Comparison of ENCODE assay signal across 31 cellular contexts in the genomic region with DNA sequence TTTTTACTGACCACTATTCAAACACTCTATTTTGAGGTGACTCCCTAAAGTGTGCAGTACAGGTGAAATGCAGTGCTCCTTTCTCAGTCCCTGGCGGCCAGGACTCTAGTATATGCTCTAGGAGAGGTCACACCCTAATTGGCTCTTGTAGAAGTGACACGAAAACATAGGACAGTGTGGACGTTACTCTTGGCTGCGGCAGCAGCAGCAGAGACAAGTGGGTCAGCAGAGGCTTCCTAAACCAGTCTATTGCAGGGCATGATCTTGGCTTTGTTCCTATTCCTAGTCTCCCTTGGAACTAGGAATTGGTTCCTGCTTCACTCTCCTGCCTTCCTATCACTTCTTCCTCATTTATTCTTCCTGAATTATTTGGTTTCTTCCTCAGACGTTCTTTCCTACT. TPM values are rescaled to one million over a fixed set of nuclear protein-coding genes. Genes with fewer than 3 reads are reported as not detected.
"Had no signal": no experiment of that assay in that cellular context is flagged by ENCODE, and none has a peak within 500 bp of the region (broad histone marks: within the 10 kb centered on the region; RNA-seq: fewer than 3 reads in every experiment).

No MANE protein-coding gene starts in this region.

- H3K27ac ChIP-seq: ascending aorta, cardiac muscle cell, VCaP had no signal

- FAIRE-seq: bronchial epithelial cell, TTC549 had no signal

- H3K36me3 ChIP-seq: ascending aorta, cardiac muscle cell had no signal

- H3K4me1 ChIP-seq: ascending aorta had no signal

- H3K4me3 ChIP-seq: ascending aorta, cardiac muscle cell had no signal

- DNase-seq: activated B cell treated with CpG ODN at 0.5 μM for 24 hours; activated CD4-positive, alpha-beta memory T cell treated with anti-CD3 and anti-CD28 coated beads, Interleukin-2, amount 10 ng/mL, durations not matched to agents 7 days and 5 days; activated CD4-positive, alpha-beta T cell treated with anti-CD3 and anti-CD28 coated beads for 36 hours; activated CD4-positive, alpha-beta T cell treated with anti-CD3 and anti-CD28 coated beads for 48 hours; activated CD4-positive, alpha-beta T cell treated with anti-CD3 and anti-CD28 coated beads, Interleukin-2, amount 10 ng/mL, durations not matched to agents 7 days and 5 days; activated CD4-positive, alpha-beta T cell treated with anti-CD3 and anti-CD28 coated beads, Interleukin-2, amount 50 U/mL, for 48 hours; activated CD4-positive, CD25-positive, alpha-beta regulatory T cell treated with anti-CD3 and anti-CD28 coated beads, Interleukin-2, amount 50 U/mL, for 72 hours; activated CD8-positive, alpha-beta memory T cell treated with anti-CD3 and anti-CD28 coated beads for 24 hours; activated CD8-positive, alpha-beta memory T cell treated with anti-CD3 and anti-CD28 coated beads, Interleukin-2, amount 10 ng/mL, durations not matched to agents 7 days and 5 days; activated CD8-positive, alpha-beta memory T cell treated with anti-CD3 and anti-CD28 coated beads, Interleukin-2, amount 50 U/mL, for 48 hours; activated CD8-positive, alpha-beta T cell treated with anti-CD3 and anti-CD28 coated beads, Interleukin-2, amount 10 ng/mL, durations not matched to agents 7 days and 5 days; activated effector memory CD4-positive, alpha-beta T cell treated with Interleukin-2 at 50 U/mL for 16 hours; activated gamma-delta T cell; activated naive CD4-positive, alpha-beta T cell treated with anti-CD3 and anti-CD28 coated beads, Interleukin-2, amount 10 ng/mL, durations not matched to agents 7 days and 5 days; activated naive CD4-positive, alpha-beta T cell treated with Interleukin-2 at 50 U/mL for 16 hours; activated naive CD8-positive, alpha-beta T cell treated with anti-CD3 and anti-CD28 coated beads, Interleukin-2, amount 10 ng/mL, durations not matched to agents 7 days and 5 days; activated naive CD8-positive, alpha-beta T cell treated with anti-CD3 and anti-CD28 coated beads, Interleukin-2, amount 50 U/mL, for 24 hours; activated T-cell treated with anti-CD3 and anti-CD28 coated beads, Interleukin-2, amount 50 U/mL, for 24 hours; activated T-cell treated with anti-CD3 and anti-CD28 coated beads, Interleukin-2, amount 50 U/mL, for 48 hours; amygdala; anterior cingulate cortex; caudate nucleus; cerebellar nuclear complex; T-helper 2 cell; T-helper 9 cell had no signal

- H3K9me3 ChIP-seq: ascending aorta had no signal

- ATAC-seq: activated CD4-positive, alpha-beta T cell treated with anti-CD3 and anti-CD28 coated beads for 36 hours; activated CD8-positive, alpha-beta memory T cell treated with anti-CD3 and anti-CD28 coated beads, Interleukin-2, amount 10 ng/mL, durations not matched to agents 7 days and 5 days; activated CD8-positive, alpha-beta T cell treated with anti-CD3 and anti-CD28 coated beads, Interleukin-2, amount 10 ng/mL, durations not matched to agents 7 days and 5 days; activated naive CD8-positive, alpha-beta T cell treated with anti-CD3 and anti-CD28 coated beads, Interleukin-2, amount 50 U/mL, for 24 hours had no signal

RNA-seq across cellular contexts. Expression of a gene that starts 10.1 kb away (rescaled TPM):
- total RNA-seq: activated B cell treated with CpG ODN at 0.5 μM for 24 hours; activated CD4-positive, alpha-beta memory T cell treated with anti-CD3 and anti-CD28 coated beads, Interleukin-2, amount 10 ng/mL, durations not matched to agents 7 days and 5 days; activated CD4-positive, alpha-beta T cell treated with anti-CD3 and anti-CD28 coated beads, Interleukin-2, amount 10 ng/mL, durations not matched to agents 7 days and 5 days; activated CD8-positive, alpha-beta memory T cell treated with anti-CD3 and anti-CD28 coated beads, Interleukin-2, amount 10 ng/mL, durations not matched to agents 7 days and 5 days; activated CD8-positive, alpha-beta T cell treated with anti-CD3 and anti-CD28 coated beads, Interleukin-2, amount 10 ng/mL, durations not matched to agents 7 days and 5 days; activated naive CD8-positive, alpha-beta T cell treated with anti-CD3 and anti-CD28 coated beads, Interleukin-2, amount 10 ng/mL, durations not matched to agents 7 days and 5 days; activated T-helper 2 cell treated with anti-CD3 and anti-CD28 coated beads, Interferon-gamma antibody, Interleukin-2, Interleukin-4, amounts not matched to agents 10 μg/mL and 5 μg/mL and 100 μg/mL, durations not matched to agents 14 hours and 24 hours and 36 hours had no signal
- polyA plus RNA-seq: cardiac muscle cell had no signal
